10 cellular contexts compared by ENCODE assay signal in the genomic region with DNA sequence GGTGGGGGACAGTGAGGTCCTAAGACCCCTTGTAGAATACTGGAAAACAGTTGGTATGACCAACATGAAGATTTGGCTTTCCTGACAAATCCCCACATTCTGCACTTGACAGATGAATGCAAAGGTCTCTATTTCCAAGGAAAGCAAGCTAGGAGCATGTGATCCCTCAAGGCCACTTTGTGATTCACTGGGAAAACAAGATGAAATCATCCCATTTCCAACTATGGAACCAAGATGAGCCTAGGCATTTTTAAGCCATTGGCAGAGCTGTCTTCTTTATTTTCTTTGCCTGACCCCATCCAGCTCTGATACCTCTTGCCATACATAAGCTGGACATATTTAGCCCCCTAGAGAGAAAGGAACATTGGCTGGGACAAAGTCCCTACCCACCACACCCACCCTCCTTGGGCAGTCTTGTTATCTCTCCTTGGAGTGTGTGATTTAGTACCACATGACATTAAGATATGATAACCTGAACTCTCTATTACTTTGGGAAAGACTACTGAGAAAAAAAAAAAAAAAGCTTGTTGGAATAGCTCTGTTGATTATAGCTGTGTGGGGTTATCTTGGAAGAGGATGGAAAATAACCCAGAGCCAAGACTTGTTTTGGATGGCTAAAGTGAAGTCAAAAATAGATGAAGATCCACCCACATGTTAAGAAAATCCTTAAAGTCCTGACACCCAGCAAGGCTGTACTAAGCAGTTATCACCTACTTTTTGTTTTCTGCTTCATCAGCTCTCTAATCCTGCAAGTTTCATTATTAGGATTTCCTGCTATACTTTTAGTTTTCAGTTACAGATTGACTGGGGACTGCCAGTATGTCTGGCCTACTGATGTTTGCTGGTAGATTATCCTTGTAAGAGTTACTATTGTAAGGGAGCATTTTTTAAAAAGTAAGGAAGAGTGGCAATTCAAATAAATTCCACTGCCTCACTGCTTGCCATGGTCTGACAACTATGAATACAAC.
DNase-seq lines count a peak whose midpoint lies in the region; ATAC-seq and TF ChIP-seq lines count a peak whose summit lies in the region.
"Had no signal": no experiment of that assay in that cellular context is flagged by ENCODE, and none has a peak within 500 bp of the region (broad histone marks: within the 10 kb centered on the region; RNA-seq: fewer than 3 reads in every experiment).

No MANE protein-coding gene starts in this region.

- no peak overlapping the region for H3K4me3 ChIP-seq in prostate gland
- H3K4me3 ChIP-seq: mucosa of descending colon had no signal

- H3K9me3 ChIP-seq in prostate gland, result no peaks in the 10 kb centered on the region
- H3K9me3 ChIP-seq: mucosa of descending colon had no signal

- H3K27ac ChIP-seq in prostate gland, result no peak overlapping the region

- H3K36me3 ChIP-seq in prostate gland, result no peaks in the 10 kb centered on the region

- TF ChIP-seq POLR2A in prostate gland (IDR thresholded peaks at IDR 0.05), result no peak

- H3K4me3 Mint-ChIP-seq in WTC11, result no peak overlapping the region

- no peaks in the 10 kb centered on the region for H3K9me3 Mint-ChIP-seq in WTC11

- CTCF ChIA-PET in WTC11 (lab: Charles Lee) (interaction anchor here (0.6 to 1.0 kb wide), 2 partner anchors 19 to 61 kb away, joined by 3 to 4 read pairs; no protein-coding TSS in a partner anchor), HEK293T (lab: Yijun Ruan, JAX) (interaction anchor here (0.5 to 0.6 kb wide), 4 partner anchors 134 to 730 kb away, joined by 3 to 5 read pairs (median 4); no protein-coding TSS in a partner anchor)

- POLR2A ChIA-PET in WTC11 (lab: Charles Lee), result no interaction called here
- POLR2A ChIA-PET in HEK293T (lab: Yijun Ruan, JAX), result no interaction called here

- ATAC-seq in GM19035 (IDR thresholded peaks at IDR 0.05; ENCODE audit: unreplicated experiment) (peak; percentile 63), HG02642 (IDR thresholded peaks at IDR 0.05; ENCODE audit: poor library complexity, unreplicated experiment) (peak; percentile 79), sciatic nerve (peak; percentile 76), WTC11 (no peak)
- ATAC-seq: mucosa of descending colon had no signal

- intact Hi-C loops in sciatic nerve (cut with DNase I), result no loop called here
- intact Hi-C loops in prostate gland (cut with DNase I), result loop anchor here (10.0 kb wide), 1 partner anchor 112 kb away; no protein-coding TSS in a partner anchor

- no peaks in the 10 kb centered on the region for H3K27me3 ChIP-seq in prostate gland (replicated peaks; ENCODE audit: insufficient read depth)

- TF ChIP-seq CTCF in WTC11 (IDR thresholded peaks at IDR 0.05) (no peak), prostate gland (IDR thresholded peaks at IDR 0.05) (no peak)

- no peaks in the 10 kb centered on the region for H3K4me1 ChIP-seq in prostate gland (replicated peaks)

- H3K36me3 Mint-ChIP-seq in WTC11, result no peaks in the 10 kb centered on the region

- H3K27ac Mint-ChIP-seq in WTC11, result no peak overlapping the region

- H3K4me1 Mint-ChIP-seq in WTC11, result peaks cover 17% of the 10 kb centered on the region

- peak; percentile 9 for DNase-seq in NCI-H226
- no peak for DNase-seq in sciatic nerve (ENCODE audit: low spot score)
- DNase-seq in WTC11 (ENCODE audit: low spot score), result no peak
- no peak for DNase-seq in HEK293T (ENCODE audit: extremely low spot score)
- DNase-seq in prostate gland (ENCODE audit: low spot score), result no peak
- DNase-seq in SIG-M5 treated with dmso at 0.1 percent for 504 hours (lab: John Stamatoyannopoulos, UW; ENCODE audit: unreplicated experiment), result no peak
- DNase-seq: activated CD4-positive, alpha-beta T cell treated with anti-CD3 and anti-CD28 coated beads, Interleukin-2, amount 50 U/mL, for 1 hour; mucosa of descending colon had no signal

- H3K27me3 Mint-ChIP-seq in WTC11 (ENCODE audit: low read depth), result no peaks in the 10 kb centered on the region

TF ChIP-seq in WTC11, 78 proteins besides CTCF, POLR2A, EP300 and RAD21:
- TF ChIP-seq, protein P1, sequence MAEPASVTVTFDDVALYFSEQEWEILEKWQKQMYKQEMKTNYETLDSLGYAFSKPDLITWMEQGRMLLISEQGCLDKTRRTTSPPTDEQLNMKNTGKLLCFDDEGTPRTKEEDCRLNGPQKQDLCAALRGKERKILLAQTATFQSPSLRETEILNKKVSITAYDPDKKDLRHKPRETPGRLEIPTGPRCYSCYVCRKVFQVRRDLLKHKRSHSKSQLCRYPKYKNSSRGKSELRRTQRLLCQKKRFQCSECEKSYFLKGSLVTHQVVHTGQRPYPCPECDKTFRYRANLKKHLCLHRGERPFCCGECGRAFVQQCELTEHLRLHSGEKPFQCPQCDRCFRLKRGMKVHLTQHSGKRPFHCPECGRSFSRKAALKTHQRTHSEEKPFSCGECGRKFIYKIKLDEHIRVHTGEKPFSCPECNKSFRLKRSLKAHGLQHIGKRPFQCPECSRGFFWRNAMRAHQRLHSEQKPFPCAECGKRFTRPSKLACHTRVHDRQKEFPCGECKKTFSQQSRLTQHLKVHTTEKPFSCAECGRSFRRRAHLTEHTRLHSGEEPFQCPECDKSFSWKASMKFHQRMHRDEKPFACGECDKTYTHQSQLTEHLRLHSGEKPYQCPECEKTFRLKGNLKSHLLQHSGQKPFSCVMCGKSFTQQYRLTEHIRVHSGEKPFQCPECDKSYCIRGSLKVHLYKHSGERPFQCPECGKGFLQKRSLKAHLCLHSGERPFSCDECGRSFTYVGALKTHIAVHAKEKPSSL (CRISPR knock-in tag; conservative IDR thresholded peaks at IDR 0.05), result no peak
- TF ChIP-seq, protein P2, sequence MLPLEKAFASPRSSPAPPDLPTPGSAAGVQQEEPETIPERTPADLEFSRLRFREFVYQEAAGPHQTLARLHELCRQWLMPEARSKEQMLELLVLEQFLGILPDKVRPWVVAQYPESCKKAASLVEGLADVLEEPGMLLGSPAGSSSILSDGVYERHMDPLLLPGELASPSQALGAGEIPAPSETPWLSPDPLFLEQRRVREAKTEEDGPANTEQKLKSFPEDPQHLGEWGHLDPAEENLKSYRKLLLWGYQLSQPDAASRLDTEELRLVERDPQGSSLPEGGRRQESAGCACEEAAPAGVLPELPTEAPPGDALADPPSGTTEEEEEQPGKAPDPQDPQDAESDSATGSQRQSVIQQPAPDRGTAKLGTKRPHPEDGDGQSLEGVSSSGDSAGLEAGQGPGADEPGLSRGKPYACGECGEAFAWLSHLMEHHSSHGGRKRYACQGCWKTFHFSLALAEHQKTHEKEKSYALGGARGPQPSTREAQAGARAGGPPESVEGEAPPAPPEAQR (CRISPR knock-in tag; IDR thresholded peaks at IDR 0.05), result no peak

TF ChIP-seq in HEK293T, 16 proteins besides CTCF, POLR2A, EP300 and RAD21:
- no peak for TF ChIP-seq FOXK2 (IDR thresholded peaks at IDR 0.05)
- TF ChIP-seq ZNF384 (IDR thresholded peaks at IDR 0.05), result no peak
- TF ChIP-seq HDGF (IDR thresholded peaks at IDR 0.05; ENCODE audit: borderline replicate concordance), result no peak
- no peak for TF ChIP-seq NFRKB (IDR thresholded peaks at IDR 0.05)
- no peak for TF ChIP-seq BHLHE40 (IDR thresholded peaks at IDR 0.05; ENCODE audit: borderline replicate concordance)
- TF ChIP-seq LEF1 (IDR thresholded peaks at IDR 0.05; ENCODE audit: borderline replicate concordance), result no peak
- no peak for TF ChIP-seq FOXM1 (IDR thresholded peaks at IDR 0.05; ENCODE audit: borderline replicate concordance)
- TF ChIP-seq ELF4 (IDR thresholded peaks at IDR 0.05), result no peak
- TF ChIP-seq, protein P3, sequence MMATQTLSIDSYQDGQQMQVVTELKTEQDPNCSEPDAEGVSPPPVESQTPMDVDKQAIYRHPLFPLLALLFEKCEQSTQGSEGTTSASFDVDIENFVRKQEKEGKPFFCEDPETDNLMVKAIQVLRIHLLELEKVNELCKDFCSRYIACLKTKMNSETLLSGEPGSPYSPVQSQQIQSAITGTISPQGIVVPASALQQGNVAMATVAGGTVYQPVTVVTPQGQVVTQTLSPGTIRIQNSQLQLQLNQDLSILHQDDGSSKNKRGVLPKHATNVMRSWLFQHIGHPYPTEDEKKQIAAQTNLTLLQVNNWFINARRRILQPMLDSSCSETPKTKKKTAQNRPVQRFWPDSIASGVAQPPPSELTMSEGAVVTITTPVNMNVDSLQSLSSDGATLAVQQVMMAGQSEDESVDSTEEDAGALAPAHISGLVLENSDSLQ (IDR thresholded peaks at IDR 0.05), result no peak
- no peak for TF ChIP-seq L3MBTL2 (conservative IDR thresholded peaks at IDR 0.05)
- no peak for TF ChIP-seq SUZ12 (IDR thresholded peaks at IDR 0.05)
- TF ChIP-seq FOXA1 (IDR thresholded peaks at IDR 0.05), result no peak
- no peak for TF ChIP-seq TARDBP (IDR thresholded peaks at IDR 0.05)
- TF ChIP-seq ARNT (IDR thresholded peaks at IDR 0.05), result no peak
- no peak for TF ChIP-seq CTBP1 (IDR thresholded peaks at IDR 0.05; ENCODE audit: borderline replicate concordance)
